In the genomic region with DNA sequence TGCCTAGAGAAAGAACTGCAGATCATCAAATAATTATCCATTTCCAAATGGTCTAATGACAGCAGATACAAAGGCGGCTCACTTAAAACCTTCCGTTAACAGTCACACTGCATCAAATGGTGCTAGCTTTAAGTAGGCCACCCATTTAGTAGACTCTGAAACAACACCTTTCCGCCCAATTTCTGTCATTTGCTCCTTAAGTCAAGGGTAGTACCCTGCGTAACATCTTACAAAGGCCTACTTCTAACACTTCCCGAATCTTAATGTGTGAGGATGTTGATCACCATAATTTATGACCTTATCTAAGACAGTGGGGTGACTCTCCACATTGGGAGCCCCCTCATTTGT, we compare ENCODE assay signal across 8 cellular contexts. TPM values are rescaled to one million over a fixed set of nuclear protein-coding genes. Genes with fewer than 3 reads are reported as not detected.
A peak's percentile ranks its signal among the peaks of the same experiment; 100 is the strongest.
DNase-seq lines count a peak whose midpoint lies in the region; ATAC-seq and TF ChIP-seq lines count a peak whose summit lies in the region.

No MANE protein-coding gene starts in this region.

- intact Hi-C loops in dendritic cell treated with granulocyte-macrophage colony-stimulating factor and Interleukin-4, amounts not matched to agents 40 ng/mL and 50 ng/mL, for 4 days (cut with micrococcal nuclease) = loop anchor here (10.0 kb wide), 1 partner anchor 180 kb away; no protein-coding TSS in a partner anchor
- intact Hi-C loops in mucosa of descending colon (cut with DNase I, micrococcal nuclease) = no loop called here

- H3K4me1 ChIP-seq in Karpas-422 (ENCODE audit: low read length) = peaks cover 64% of the 10 kb centered on the region
- H3K4me1 ChIP-seq in mucosa of descending colon (ENCODE audit: low read depth) = no peaks in the 10 kb centered on the region

- peaks cover 33% of the 10 kb centered on the region for H3K36me3 ChIP-seq in Karpas-422 (ENCODE audit: insufficient read depth, low read length)
- peaks cover 4% of the 10 kb centered on the region for H3K36me3 ChIP-seq in mucosa of descending colon (ENCODE audit: low read depth)

- peaks cover 60% of the 10 kb centered on the region for H3K79me2 ChIP-seq in Karpas-422 (ENCODE audit: low read length)

- H3K27me3 ChIP-seq in Karpas-422 (ENCODE audit: low read length) = no peaks in the 10 kb centered on the region

- ATAC-seq in HG02759 (IDR thresholded peaks at IDR 0.05; ENCODE audit: unreplicated experiment) = no peak
- ATAC-seq in mucosa of descending colon = no peak

- no peaks in the 10 kb centered on the region for H3K9me2 ChIP-seq in Karpas-422 (replicated peaks; ENCODE audit: insufficient read depth, low read length)

- no peak overlapping the region for H2AFZ ChIP-seq in Karpas-422 (ENCODE audit: low read length)

- H3K4me3 ChIP-seq in Karpas-422 (ENCODE audit: low read length) (peak overlapping the region; percentile 89), mucosa of descending colon (no peak overlapping the region)

- peak; percentile 75 for DNase-seq in Karpas-422
- no peak for DNase-seq in neural crest cell (ENCODE audit: low read depth, low spot score)
- DNase-seq in NCI-H446 (lab: John Stamatoyannopoulos, UW) = no peak
- no peak for DNase-seq in mucosa of descending colon
- no peak for DNase-seq in cerebellum (ENCODE audit: low spot score)

- H4K20me1 ChIP-seq in Karpas-422 (ENCODE audit: insufficient read depth, low read depth, low read length) = no peaks in the 10 kb centered on the region

- H3K9me3 Mint-ChIP-seq in dendritic cell treated with granulocyte-macrophage colony-stimulating factor and Interleukin-4, amounts not matched to agents 40 ng/mL and 50 ng/mL, for 4 days = no peaks in the 10 kb centered on the region
- no peaks in the 10 kb centered on the region for H3K9me3 Mint-ChIP-seq in neural crest cell

- peak overlapping the region; percentile 72 for H3K27ac ChIP-seq in C4-2B
- H3K27ac ChIP-seq in Karpas-422 (ENCODE audit: low read length) = peak overlapping the region; percentile 95

- TF ChIP-seq CTCF in C4-2B (conservative IDR thresholded peaks at IDR 0.05) (no peak), neural crest cell (conservative IDR thresholded peaks at IDR 0.05) (no peak), mucosa of descending colon (IDR thresholded peaks at IDR 0.05) (no peak)

- H3K27ac Mint-ChIP-seq in dendritic cell treated with granulocyte-macrophage colony-stimulating factor and Interleukin-4, amounts not matched to agents 40 ng/mL and 50 ng/mL, for 4 days = peak overlapping the region; percentile 77
- peak overlapping the region; percentile 65 for H3K27ac Mint-ChIP-seq in neural crest cell (ENCODE audit: unreplicated experiment)

- no peaks in the 10 kb centered on the region for H3K36me3 Mint-ChIP-seq in dendritic cell treated with granulocyte-macrophage colony-stimulating factor and Interleukin-4, amounts not matched to agents 40 ng/mL and 50 ng/mL, for 4 days (ENCODE audit: low read depth)
- peaks cover 4% of the 10 kb centered on the region for H3K36me3 Mint-ChIP-seq in neural crest cell (ENCODE audit: low read depth)

- no peaks in the 10 kb centered on the region for H3K27me3 Mint-ChIP-seq in dendritic cell treated with granulocyte-macrophage colony-stimulating factor and Interleukin-4, amounts not matched to agents 40 ng/mL and 50 ng/mL, for 4 days
- H3K27me3 Mint-ChIP-seq in neural crest cell (ENCODE audit: low read depth) = no peaks in the 10 kb centered on the region

- H3K4me2 ChIP-seq in Karpas-422 (ENCODE audit: low read depth, low read length, poor library complexity, severe bottlenecking) = peak overlapping the region; percentile 76

- H3K9me3 ChIP-seq in Karpas-422 (ENCODE audit: low read length) (no peaks in the 10 kb centered on the region), mucosa of descending colon (no peaks in the 10 kb centered on the region)

- peak overlapping the region; percentile 95 for H3K9ac ChIP-seq in Karpas-422 (ENCODE audit: low read length)

- peaks cover 12% of the 10 kb centered on the region for H3K4me1 Mint-ChIP-seq in dendritic cell treated with granulocyte-macrophage colony-stimulating factor and Interleukin-4, amounts not matched to agents 40 ng/mL and 50 ng/mL, for 4 days (ENCODE audit: low read depth)
- peaks cover 28% of the 10 kb centered on the region for H3K4me1 Mint-ChIP-seq in neural crest cell

- peak overlapping the region; percentile 87 for H3K4me3 Mint-ChIP-seq in dendritic cell treated with granulocyte-macrophage colony-stimulating factor and Interleukin-4, amounts not matched to agents 40 ng/mL and 50 ng/mL, for 4 days
- H3K4me3 Mint-ChIP-seq in neural crest cell = peak overlapping the region; percentile 89

RNA-seq across cellular contexts. Expression of a gene that starts 0.7 kb away (rescaled TPM):
- total RNA-seq in Karpas-422 (2014; rRNA removed; shearing (Covaris generic); ENCODE audit: low replicate concordance) = 151 and 238 TPM in 2 replicates
- total RNA-seq in neural crest cell (28.2 and 33.9 TPM in 2 replicates), mucosa of descending colon (10 to 100 TPM; 25.9 to 49.9 (median 36.4) TPM), cerebellum (92.8 TPM)
